In the genomic region with DNA sequence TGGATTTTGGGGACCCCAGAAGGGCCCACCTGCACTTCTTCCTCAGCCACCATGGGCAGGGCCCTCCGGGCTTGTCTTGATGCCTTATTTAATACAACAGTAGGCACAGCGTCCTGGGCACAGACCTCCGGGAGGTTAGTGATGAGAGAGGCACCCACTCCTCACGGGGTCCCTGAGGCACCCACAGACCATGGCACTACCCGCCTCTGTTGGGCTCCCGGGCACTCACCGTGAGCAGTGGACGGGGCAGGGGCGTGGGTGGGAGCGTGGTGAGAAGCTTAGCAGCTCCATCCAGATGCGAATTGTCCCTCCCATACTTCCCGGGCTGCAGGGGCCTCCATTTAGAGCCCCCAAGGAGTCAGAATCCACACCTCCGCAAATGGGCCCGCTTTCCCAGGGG, we compare ENCODE assay signal across 9 cellular contexts. TPM values are rescaled to one million over a fixed set of nuclear protein-coding genes. Genes with fewer than 3 reads are reported as not detected.
DNase-seq lines count a peak whose midpoint lies in the region; ATAC-seq and TF ChIP-seq lines count a peak whose summit lies in the region.
"Had no signal": no experiment of that assay in that cellular context is flagged by ENCODE, and none has a peak within 500 bp of the region (broad histone marks: within the 10 kb centered on the region; RNA-seq: fewer than 3 reads in every experiment).

No MANE protein-coding gene starts in this region.

- H3K4me3 ChIP-seq in GM23338 (peak overlapping the region; percentile 55; the same call in 1 of the 2 replicates), ascending aorta (peak overlapping the region; percentile 50 to 59), left lung (peak overlapping the region; percentile 22 to 31), spleen (peak overlapping the region in 3 of 8 donors; percentile 38 to 71 (median 47))

- H3K27me3 Mint-ChIP-seq in GM23338 (ENCODE audit: insufficient read depth, low read depth, poor library complexity), result peaks cover 24% of the 10 kb centered on the region

- H3K4me3 Mint-ChIP-seq in GM23338, result no peak overlapping the region

- no peaks in the 10 kb centered on the region for H4K20me1 ChIP-seq in GM23338 (replicated peaks; ENCODE audit: insufficient read depth)

- H3K9me3 ChIP-seq in ascending aorta (no peaks in the 10 kb centered on the region), left lung (no peaks in the 10 kb centered on the region), spleen (no peaks in the 10 kb centered on the region)

- peak overlapping the region; percentile 91 for H2AFZ ChIP-seq in GM23338

- H3K9me2 ChIP-seq in GM23338 (ENCODE audit: insufficient read depth), result no peaks in the 10 kb centered on the region

- H3K79me2 ChIP-seq in GM23338 (replicated peaks; ENCODE audit: insufficient read depth), result no peaks in the 10 kb centered on the region

- no peaks in the 10 kb centered on the region for H3K4me1 Mint-ChIP-seq in GM23338
- H3K4me1 Mint-ChIP-seq: nephron had no signal

- peaks cover 3% of the 10 kb centered on the region; the same call in 1 of the 2 replicates for H3K4me1 ChIP-seq in GM23338 (ENCODE audit: insufficient read depth)
- H3K4me1 ChIP-seq in ascending aorta, result peaks cover 0 to 5% of the 10 kb centered on the region in 2 donors
- H3K4me1 ChIP-seq in left lung, result peaks cover 7 to 22% of the 10 kb centered on the region in 2 donors
- H3K4me1 ChIP-seq in spleen, result peaks cover 0 to 26% (median 18%) of the 10 kb centered on the region in 6 donors

- H3K27me3 ChIP-seq in GM23338 (ENCODE audit: insufficient read depth), result peaks cover 40% of the 10 kb centered on the region
- H3K27me3 ChIP-seq in ascending aorta, result no peaks in the 10 kb centered on the region
- peaks cover 0 to 22% of the 10 kb centered on the region in 2 donors for H3K27me3 ChIP-seq in left lung
- H3K27me3 ChIP-seq in spleen (replicated peaks in 1 of 7), result peaks cover 0 to 46% (median 13%) of the 10 kb centered on the region in 7 donors

- intact Hi-C loops in ascending aorta (cut with DNase I) (no loop called here), left lung (cut with DNase I) (no loop called here), spleen (cut with DNase I; ENCODE audit: low total_unique reads) (no loop called here)

- no peak for TF ChIP-seq CTCF in GM23338 (conservative IDR thresholded peaks at IDR 0.05; ENCODE audit: low read depth in 2 of 2)
- TF ChIP-seq CTCF in ascending aorta (IDR thresholded peaks at IDR 0.05), result no peak
- TF ChIP-seq CTCF in left lung (IDR thresholded peaks at IDR 0.05), result no peak
- TF ChIP-seq CTCF in spleen (IDR thresholded peaks at IDR 0.05 in 8 of 11, conservative IDR thresholded peaks at IDR 0.05 in 3 of 11), result no peak

- no peak for TF ChIP-seq POLR2A in spleen (IDR thresholded peaks at IDR 0.05)

- WGBS in spleen, 5 donors, result 63 to 75% (median 69%) methylated on average over 14 of the region's 14 CpGs

- DNase-seq in GM23338 (ENCODE audit: low spot score) (no peak), ascending aorta (ENCODE audit: low spot score in 2 of 2) (no peak), left lung (no peak), spleen (peak; percentile 65), midbrain (lab: John Stamatoyannopoulos, UW) (no peak), SIG-M5 treated with dmso at 0.1 percent for 504 hours (lab: John Stamatoyannopoulos, UW; ENCODE audit: unreplicated experiment) (no peak)

- H3K27ac ChIP-seq in GM23338 (ENCODE audit: low read depth) (no peak overlapping the region), ascending aorta (no peak overlapping the region), left lung (no peak overlapping the region), spleen (no peak overlapping the region)

- H3F3A ChIP-seq in GM23338 (replicated peaks; ENCODE audit: low read depth), result no peaks in the 10 kb centered on the region

- ATAC-seq in GM23338, result no peak
- no peak for ATAC-seq in left lung
- ATAC-seq in GM18502 (IDR thresholded peaks at IDR 0.05; ENCODE audit: poor library complexity, unreplicated experiment), result no peak

- no peaks in the 10 kb centered on the region for H3K9me3 Mint-ChIP-seq in GM23338
- H3K9me3 Mint-ChIP-seq: nephron had no signal

- peak overlapping the region; percentile 81; the same call in 1 of the 2 replicates for H3K4me2 ChIP-seq in GM23338

- H3K36me3 ChIP-seq in GM23338 (ENCODE audit: insufficient read depth) (no peaks in the 10 kb centered on the region), ascending aorta (no peaks in the 10 kb centered on the region), left lung (no peaks in the 10 kb centered on the region), spleen (no peaks in the 10 kb centered on the region)

- H3K36me3 Mint-ChIP-seq in GM23338 (ENCODE audit: low read depth), result no peaks in the 10 kb centered on the region

- no peak overlapping the region for H3K27ac Mint-ChIP-seq in GM23338
- H3K27ac Mint-ChIP-seq: nephron had no signal

TF ChIP-seq in GM23338, 12 proteins besides CTCF, POLR2A, EP300 and RAD21 (continues in another document):
- TF ChIP-seq ETS1 (IDR thresholded peaks at IDR 0.05), result no peak
- TF ChIP-seq NANOG (IDR thresholded peaks at IDR 0.05; ENCODE audit: borderline replicate concordance), result no peak

RNA-seq across cellular contexts. Expression of gene MESP2, which starts 0.3 kb away (rescaled TPM):
- total RNA-seq in GM23338 (2014; rRNA removed; shearing (Covaris generic)), result 0.16 and 1.3 TPM in 2 replicates
- polyA plus RNA-seq in GM23338 (2016; fragmentation: Nextera tagmentation; extraction: Ambion mirVana) (0.24 and 0.68 TPM in 2 replicates), spleen (under 1 TPM in 1 of 3 donors, not detected in 2; 0.05 TPM)
- total RNA-seq in ascending aorta (not detected), left lung (under 1 TPM in 1 of 2 donors, not detected in 1; 0.35 TPM), spleen (not detected)
- total RNA-seq: T-helper 2 cell treated with Interferon-gamma antibody and Interleukin-4, amounts not matched to agents 100 ng/mL and 5 ng/mL, for 36 hours had no signal

RNA-seq across cellular contexts. Expression of gene MESP1, which starts 24.8 kb away (rescaled TPM):
- total RNA-seq in GM23338 (2014; rRNA removed; shearing (Covaris generic)), result 0.21 TPM in 1 of 2 replicates, not detected in the other
- polyA plus RNA-seq in GM23338 (2016; fragmentation: Nextera tagmentation; extraction: Ambion mirVana) (0.91 TPM in 1 of 2 replicates, not detected in the other), spleen (1 to 10 TPM in 1 of 3 donors, under 1 TPM in 2; 0.45 to 1.2 (median 0.61) TPM)
- total RNA-seq in ascending aorta (0.85 TPM), left lung (1 to 10 TPM; 3.0 to 4.2 TPM), spleen (1 to 10 TPM in 1 of 7 donors, under 1 TPM in 6; 0.19 to 1.0 (median 0.60) TPM)

RNA-seq across cellular contexts. Expression of gene ANPEP, which starts 38.8 kb away (rescaled TPM):
- 0.58 and 0.80 TPM in 2 replicates for total RNA-seq in GM23338 (2014; rRNA removed; shearing (Covaris generic))
- 0.87 and 1.8 TPM in 2 replicates for polyA plus RNA-seq in GM23338 (2016; fragmentation: Nextera tagmentation; extraction: Ambion mirVana)
- total RNA-seq in ascending aorta, result 48.2 TPM
- total RNA-seq in left lung, result 100 to 1,000 TPM in 1 of 2 donors, 10 to 100 TPM in 1; 27.2 to 139 TPM
- 100 to 1,000 TPM in 1 of 7 donors, 10 to 100 TPM in 6; 16.6 to 226 (median 35.1) TPM for total RNA-seq in spleen
- polyA plus RNA-seq in spleen, result 10 to 100 TPM in 1 of 3 donors, 1 to 10 TPM in 2; 1.3 to 11.0 (median 7.7) TPM
